In the genomic region with DNA sequence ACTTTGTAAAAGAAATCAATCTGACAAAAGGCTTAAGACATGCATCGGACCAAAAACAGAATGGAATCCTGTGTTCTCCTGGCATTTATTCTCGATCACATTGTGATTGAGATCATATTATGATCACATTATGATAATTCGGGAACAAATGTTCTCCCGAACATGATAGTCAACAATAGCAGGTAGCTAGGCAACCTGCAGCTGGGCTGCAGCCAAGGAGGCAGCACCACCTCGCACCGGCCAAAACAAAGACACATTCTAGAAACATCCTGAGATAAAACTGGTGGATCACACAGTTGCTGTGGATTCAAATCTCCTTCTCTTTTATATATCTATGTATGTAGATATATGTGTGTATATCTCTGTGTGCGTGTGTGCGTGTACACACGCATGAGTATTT, we compare ENCODE assay signal across 17 cellular contexts.
"Had no signal": no experiment of that assay in that cellular context is flagged by ENCODE, and none has a peak within 500 bp of the region (broad histone marks: within the 10 kb centered on the region; RNA-seq: fewer than 3 reads in every experiment).

No MANE protein-coding gene starts in this region.

- H3K4me3 ChIP-seq: esophagus muscularis mucosa, left ventricle myocardium inferior, right atrium auricular region, transverse colon had no signal

- H3K4me1 ChIP-seq: esophagus muscularis mucosa, left ventricle myocardium inferior, right atrium auricular region, transverse colon had no signal

- H3K27me3 ChIP-seq: brain microvascular endothelial cell, esophagus muscularis mucosa, neutrophil, right atrium auricular region, transverse colon had no signal

- H3K27ac ChIP-seq: brain microvascular endothelial cell, esophagus muscularis mucosa, left ventricle myocardium inferior, neutrophil, right atrium auricular region, transverse colon had no signal

- H3K36me3 ChIP-seq: brain microvascular endothelial cell, esophagus muscularis mucosa, left ventricle myocardium inferior, neutrophil, right atrium auricular region, transverse colon had no signal

- ATAC-seq: naive thymus-derived CD8-positive, alpha-beta T cell had no signal

- DNase-seq: activated CD4-positive, alpha-beta T cell treated with anti-CD3 and anti-CD28 coated beads, Interleukin-2, amount 10 ng/mL, durations not matched to agents 7 days and 5 days; activated naive CD8-positive, alpha-beta T cell treated with anti-CD3 and anti-CD28 coated beads for 36 hours; brain microvascular endothelial cell; cortex of kidney; effector CD4-positive, alpha-beta T cell; hypothalamus; kidney; left ventricle myocardium inferior; naive thymus-derived CD8-positive, alpha-beta T cell; stimulated activated CD4-positive, alpha-beta T cell treated with anti-CD3 and anti-CD28 coated beads, Interleukin-15, amount 100 ng/mL, for 24 hours; stimulated activated CD4-positive, alpha-beta T cell treated with anti-CD3 and anti-CD28 coated beads, Interleukin-4, amount 100 ng/mL, for 1 hour; stimulated activated naive CD4-positive, alpha-beta T cell; substantia nigra; transverse colon had no signal

- H3K9me3 ChIP-seq: esophagus muscularis mucosa, left ventricle myocardium inferior, neutrophil, right atrium auricular region, transverse colon had no signal
